Comparison of ENCODE assay signal across 8 cellular contexts in the genomic region with DNA sequence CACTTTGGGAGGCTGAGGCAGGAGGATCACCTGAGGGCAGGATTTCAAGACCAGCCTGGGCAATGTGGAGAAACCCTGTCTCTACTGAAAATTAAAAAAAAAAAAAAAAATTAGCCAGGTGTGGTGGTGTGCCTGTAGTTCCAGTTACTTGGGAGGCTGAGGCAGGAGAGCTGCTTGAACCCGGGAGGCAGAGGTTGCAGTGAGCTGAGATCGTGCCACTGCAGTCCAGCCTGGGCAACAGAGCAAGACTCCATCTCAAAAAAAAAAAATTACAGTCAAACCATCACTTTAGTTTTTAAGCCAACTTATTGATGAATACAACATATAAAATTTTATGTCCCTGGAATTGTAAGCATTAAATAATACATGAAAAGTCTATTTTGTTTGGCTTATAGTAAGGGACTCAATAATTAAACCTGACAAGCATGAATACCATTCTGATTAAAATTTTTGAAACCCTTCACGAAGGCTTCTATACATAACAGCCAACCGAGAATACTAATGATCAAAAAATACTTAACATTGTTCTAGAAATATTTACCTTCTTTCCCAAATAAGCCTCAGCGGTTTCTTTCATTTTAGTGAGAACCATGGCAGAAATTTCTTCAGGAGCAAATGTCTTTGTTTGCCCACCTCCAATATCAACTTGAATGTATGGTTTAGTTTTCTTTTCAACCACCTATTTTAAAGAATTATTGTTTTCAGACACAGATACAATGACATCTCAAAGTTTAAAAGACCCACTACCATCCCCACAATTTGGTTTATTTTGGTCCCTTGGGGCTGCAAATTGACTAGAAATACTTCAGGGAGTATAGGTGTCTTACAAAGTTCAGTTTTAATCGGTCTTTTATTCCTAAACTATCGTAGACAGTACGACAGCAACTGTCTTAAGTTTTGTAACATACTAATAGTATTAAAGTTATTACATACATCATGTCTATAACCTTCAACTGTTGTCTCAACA. TPM values are rescaled to one million over a fixed set of nuclear protein-coding genes. Genes with fewer than 3 reads are reported as not detected.
DNase-seq lines count a peak whose midpoint lies in the region; ATAC-seq, FAIRE-seq and TF ChIP-seq lines count a peak whose summit lies in the region.

No MANE protein-coding gene starts in this region.

- H4K20me1 ChIP-seq in astrocyte (ENCODE audit: insufficient read depth, low read length) = peaks cover 62% of the 10 kb centered on the region

- H3K27me3 ChIP-seq in astrocyte (ENCODE audit: insufficient read depth, low read length) (no peaks in the 10 kb centered on the region), right lobe of liver (no peaks in the 10 kb centered on the region), thymus (ENCODE audit: control insufficient read depth, insufficient read depth) (no peaks in the 10 kb centered on the region)

- peak overlapping the region; percentile 100 for H3K9ac ChIP-seq in astrocyte (ENCODE audit: low read length)

- peak overlapping the region; percentile 100 for H3K4me3 ChIP-seq in astrocyte (ENCODE audit: insufficient read depth, low read depth, low read length)
- H3K4me3 ChIP-seq in right lobe of liver = peak overlapping the region; percentile 87 to 99 (median 95)
- H3K4me3 ChIP-seq in thymus (ENCODE audit: low read length) = peak overlapping the region; percentile 75

- intact Hi-C loops in right lobe of liver (cut with DNase I) = no loop called here

- TF ChIP-seq CTCF in astrocyte (IDR thresholded peaks at IDR 0.05; ENCODE audit: insufficient read depth, low read depth, low read length) (no peak), right lobe of liver (IDR thresholded peaks at IDR 0.05) (no peak)

- H3K4me3 Mint-ChIP-seq in activated CD4-positive, alpha-beta T cell treated with anti-CD3 and anti-CD28 coated beads, Interleukin-2, amount 10 ng/mL, durations not matched to agents 7 days and 5 days = peak overlapping the region; percentile 96
- peak overlapping the region; percentile 97 for H3K4me3 Mint-ChIP-seq in astrocyte (ENCODE audit: unreplicated experiment)

- CTCF ChIA-PET in activated CD4-positive, alpha-beta T cell treated with anti-CD3 and anti-CD28 coated beads, Interleukin-2, amount 10 ng/mL, durations not matched to agents 7 days and 5 days (lab: Charles Lee) = interaction anchor here (2.0 to 3.5 kb wide), 2 partner anchors 8 to 21 kb away, joined by 10 to 14 read pairs; a partner anchor contains a TSS

- WGBS in right lobe of liver (ENCODE audit: insufficient coverage, low coverage, low lambda C conversion rate, missing lambda C conversion rate) = 4% methylated on average over 8 of the region's 8 CpGs
- 46% methylated on average over 8 of the region's 8 CpGs for WGBS in thymus

- no peak for DNase-seq in activated CD4-positive, alpha-beta T cell treated with anti-CD3 and anti-CD28 coated beads, Interleukin-2, amount 10 ng/mL, durations not matched to agents 7 days and 5 days
- DNase-seq in activated CD4-positive, alpha-beta T cell treated with anti-CD3 and anti-CD28 coated beads for 4 hours = no peak
- no peak for DNase-seq in astrocyte (ENCODE audit: low read depth)
- DNase-seq in right lobe of liver = no peak
- DNase-seq in 8988T = no peak

- H3K9me3 Mint-ChIP-seq in activated CD4-positive, alpha-beta T cell treated with anti-CD3 and anti-CD28 coated beads, Interleukin-2, amount 10 ng/mL, durations not matched to agents 7 days and 5 days = no peaks in the 10 kb centered on the region
- H3K9me3 Mint-ChIP-seq in astrocyte (ENCODE audit: unreplicated experiment) = no peaks in the 10 kb centered on the region

- H3K27ac ChIP-seq in astrocyte (ENCODE audit: low read depth, low read length) (peak overlapping the region; percentile 98), right lobe of liver (peak overlapping the region; percentile 87 to 94 (median 89)), thymus (ENCODE audit: low read depth) (no peak overlapping the region)

- no peak for TF ChIP-seq POLR2A in right lobe of liver (IDR thresholded peaks at IDR 0.05)

- H3K4me2 ChIP-seq in astrocyte (ENCODE audit: low read length) = peak overlapping the region; percentile 92

- no peak for FAIRE-seq in astrocyte (lab: Jason Lieb, UNC)

- H3K36me3 ChIP-seq in astrocyte (ENCODE audit: insufficient read depth, low read length) (peaks cover 52% of the 10 kb centered on the region), right lobe of liver (peaks cover 24 to 55% (median 40%) of the 10 kb centered on the region in 4 donors), thymus (ENCODE audit: control insufficient read depth, insufficient read depth) (peaks cover 30% of the 10 kb centered on the region)

- POLR2A ChIA-PET in activated CD4-positive, alpha-beta T cell treated with anti-CD3 and anti-CD28 coated beads, Interleukin-2, amount 10 ng/mL, durations not matched to agents 7 days and 5 days (lab: Charles Lee) = interaction anchor here (1.3 to 1.8 kb wide), 2 partner anchors 21 to 378 kb away, joined by 3 to 13 read pairs; a partner anchor contains a TSS

- no peaks in the 10 kb centered on the region for H3K9me3 ChIP-seq in astrocyte (ENCODE audit: insufficient read depth, low read depth, low read length)
- H3K9me3 ChIP-seq in right lobe of liver = no peaks in the 10 kb centered on the region
- H3K9me3 ChIP-seq in thymus (ENCODE audit: control insufficient read depth) = no peaks in the 10 kb centered on the region

- H3K79me2 ChIP-seq in astrocyte (ENCODE audit: insufficient read depth, low read length) = peaks cover 73% of the 10 kb centered on the region

- H3K4me1 Mint-ChIP-seq in activated CD4-positive, alpha-beta T cell treated with anti-CD3 and anti-CD28 coated beads, Interleukin-2, amount 10 ng/mL, durations not matched to agents 7 days and 5 days = peaks cover 47% of the 10 kb centered on the region
- peaks cover 34% of the 10 kb centered on the region for H3K4me1 Mint-ChIP-seq in astrocyte (ENCODE audit: low read depth, unreplicated experiment)

- peaks cover 40% of the 10 kb centered on the region for H3K4me1 ChIP-seq in astrocyte (ENCODE audit: insufficient read depth, low read length)
- peaks cover 0 to 50% (median 13%) of the 10 kb centered on the region in 4 donors for H3K4me1 ChIP-seq in right lobe of liver
- H3K4me1 ChIP-seq in thymus (ENCODE audit: control insufficient read depth, insufficient read depth, low read length) = peaks cover 7% of the 10 kb centered on the region

- peak overlapping the region; percentile 99 for H3K27ac Mint-ChIP-seq in activated CD4-positive, alpha-beta T cell treated with anti-CD3 and anti-CD28 coated beads, Interleukin-2, amount 10 ng/mL, durations not matched to agents 7 days and 5 days
- H3K27ac Mint-ChIP-seq in astrocyte (ENCODE audit: unreplicated experiment) = peak overlapping the region; percentile 99

- H3K27me3 Mint-ChIP-seq in activated CD4-positive, alpha-beta T cell treated with anti-CD3 and anti-CD28 coated beads, Interleukin-2, amount 10 ng/mL, durations not matched to agents 7 days and 5 days = no peaks in the 10 kb centered on the region
- no peaks in the 10 kb centered on the region for H3K27me3 Mint-ChIP-seq in astrocyte (ENCODE audit: low read depth, unreplicated experiment)

- ATAC-seq in right lobe of liver (no peak), GM19452 (IDR thresholded peaks at IDR 0.05; ENCODE audit: unreplicated experiment) (no peak), GM19324 (IDR thresholded peaks at IDR 0.05; ENCODE audit: low FRiP score, unreplicated experiment) (no peak)

- peaks cover 71% of the 10 kb centered on the region for H3K36me3 Mint-ChIP-seq in activated CD4-positive, alpha-beta T cell treated with anti-CD3 and anti-CD28 coated beads, Interleukin-2, amount 10 ng/mL, durations not matched to agents 7 days and 5 days (ENCODE audit: low read depth)
- H3K36me3 Mint-ChIP-seq in astrocyte (ENCODE audit: low read depth, unreplicated experiment) = peaks cover 41% of the 10 kb centered on the region

- H2AFZ ChIP-seq in astrocyte (ENCODE audit: low read depth, low read length) = no peak overlapping the region

RNA-seq across cellular contexts. Expression of a gene that starts 1.2 kb away (rescaled TPM):
- total RNA-seq in activated CD4-positive, alpha-beta T cell treated with anti-CD3 and anti-CD28 coated beads, Interleukin-2, amount 10 ng/mL, durations not matched to agents 7 days and 5 days = 100 to 1,000 TPM; 124 to 127 TPM
- total RNA-seq in astrocyte = 620 and 650 TPM in 2 replicates
- 100 to 1,000 TPM; 240 to 359 (median 259) TPM for total RNA-seq in right lobe of liver
- 113 TPM for polyA plus RNA-seq in thymus

RNA-seq across cellular contexts. Expression of a gene that starts 21.7 kb away (rescaled TPM):
- 10 to 100 TPM; 49.7 to 53.6 TPM for total RNA-seq in activated CD4-positive, alpha-beta T cell treated with anti-CD3 and anti-CD28 coated beads, Interleukin-2, amount 10 ng/mL, durations not matched to agents 7 days and 5 days
- 51.2 and 54.4 TPM in 2 replicates for total RNA-seq in astrocyte
- 10 to 100 TPM; 15.7 to 24.1 (median 21.1) TPM for total RNA-seq in right lobe of liver
- 12.9 TPM for polyA plus RNA-seq in thymus

RNA-seq across cellular contexts. Expression of a gene that starts 39.6 kb away (rescaled TPM):
- total RNA-seq in activated CD4-positive, alpha-beta T cell treated with anti-CD3 and anti-CD28 coated beads, Interleukin-2, amount 10 ng/mL, durations not matched to agents 7 days and 5 days = 10 to 100 TPM; 14.6 to 17.2 TPM
- total RNA-seq in astrocyte = 30.7 and 31.8 TPM in 2 replicates
- 10 to 100 TPM in 5 of 6 experiments, 1 to 10 TPM in 1; 9.4 to 27.4 (median 21.5) TPM for total RNA-seq in right lobe of liver
- polyA plus RNA-seq in thymus = 19.5 TPM

RNA-seq across cellular contexts. Expression of a gene that starts 50.3 kb away (rescaled TPM):
- 10 to 100 TPM; 50.3 to 54.3 TPM for total RNA-seq in activated CD4-positive, alpha-beta T cell treated with anti-CD3 and anti-CD28 coated beads, Interleukin-2, amount 10 ng/mL, durations not matched to agents 7 days and 5 days
- total RNA-seq in astrocyte (38.7 and 41.1 TPM in 2 replicates), right lobe of liver (10 to 100 TPM; 11.8 to 18.6 (median 15.3) TPM)
- 37.6 TPM for polyA plus RNA-seq in thymus
